13 cellular contexts compared by ENCODE assay signal in genomic region chr3:101825904-101826445, GRCh38. TPM values are rescaled to one million over a fixed set of nuclear protein-coding genes. Genes with fewer than 3 reads are reported as not detected.
A peak's percentile ranks its signal among the peaks of the same experiment; 100 is the strongest.
DNase-seq lines count a peak whose midpoint lies in the region; ATAC-seq and TF ChIP-seq lines count a peak whose summit lies in the region.
"Had no signal": no experiment of that assay in that cellular context is flagged by ENCODE, and none has a peak within 500 bp of the region (broad histone marks: within the 10 kb centered on the region; RNA-seq: fewer than 3 reads in every experiment).

No MANE protein-coding gene starts in this region.

- H3K4me1 ChIP-seq in gastroesophageal sphincter = peaks cover 12 to 44% (median 16%) of the 10 kb centered on the region in 3 donors
- peaks cover 12% of the 10 kb centered on the region for H3K4me1 ChIP-seq in stomach smooth muscle (ENCODE audit: control insufficient read depth, insufficient read depth, low read length)

- peak overlapping the region; percentile 56 for H3K4me3 Mint-ChIP-seq in activated CD4-positive, alpha-beta T cell treated with anti-CD3 and anti-CD28 coated beads for 36 hours
- H3K4me3 Mint-ChIP-seq in activated B cell treated with CpG ODN at 0.5 μM for 24 hours = peak overlapping the region; percentile 73

- TF ChIP-seq CTCF in activated B cell treated with CpG ODN at 0.5 μM for 24 hours (IDR thresholded peaks at IDR 0.05) (no peak), gastroesophageal sphincter (IDR thresholded peaks at IDR 0.05) (no peak)

- intact Hi-C loops in activated CD4-positive, alpha-beta T cell treated with anti-CD3 and anti-CD28 coated beads for 36 hours (cut with DNase I, micrococcal nuclease) = loop anchor here (5.0 kb wide), 2 partner anchors 336 to 401 kb away; no protein-coding TSS in a partner anchor
- intact Hi-C loops in activated B cell treated with CpG ODN at 0.5 μM for 24 hours (cut with micrococcal nuclease) = loop anchor here (2.0 to 5.0 kb wide), 2 partner anchors 36 to 73 kb away; no protein-coding TSS in a partner anchor

- no peaks in the 10 kb centered on the region for H3K9me3 Mint-ChIP-seq in activated CD4-positive, alpha-beta T cell treated with anti-CD3 and anti-CD28 coated beads for 36 hours (ENCODE audit: low read depth)
- no peaks in the 10 kb centered on the region for H3K9me3 Mint-ChIP-seq in activated B cell treated with CpG ODN at 0.5 μM for 24 hours
- H3K9me3 Mint-ChIP-seq: nephron progenitor cell had no signal

- H3K27me3 ChIP-seq in gastroesophageal sphincter (no peaks in the 10 kb centered on the region), stomach smooth muscle (ENCODE audit: control insufficient read depth in 1 of 2, insufficient read depth in 2 of 2, low read length in 2 of 2) (no peaks in the 10 kb centered on the region)

- no peak for TF ChIP-seq POLR2A in gastroesophageal sphincter (IDR thresholded peaks at IDR 0.05)

- H3K4me3 ChIP-seq in gastroesophageal sphincter (no peak overlapping the region), stomach smooth muscle (ENCODE audit: low read length in 2 of 2) (no peak overlapping the region)

- WGBS in gastroesophageal sphincter (ENCODE audit: low coverage in 1 of 2), 2 donors = 44 to 55% methylated on average over 2 of the region's 2 CpGs

- CTCF ChIA-PET in activated CD4-positive, alpha-beta T cell treated with anti-CD3 and anti-CD28 coated beads for 36 hours (lab: Charles Lee) = interaction anchor here (0.7 to 2.9 kb wide), 6 partner anchors 8 to 403 kb away, joined by 3 to 14 read pairs (median 11); no protein-coding TSS in a partner anchor
- CTCF ChIA-PET in activated B cell treated with CpG ODN at 0.5 μM for 24 hours (lab: Charles Lee) = interaction anchor here (0.9 to 2.7 kb wide), 4 partner anchors 8 to 399 kb away, joined by 4 to 11 read pairs (median 9); partner anchors contain the start of gene NFKBIZ

- H3K9me3 ChIP-seq in gastroesophageal sphincter (no peaks in the 10 kb centered on the region), stomach smooth muscle (ENCODE audit: control insufficient read depth in 2 of 2, low read length in 2 of 2) (no peaks in the 10 kb centered on the region)

- H3K27ac ChIP-seq in gastroesophageal sphincter (peak overlapping the region; percentile 72 to 96 (median 90)), stomach smooth muscle (ENCODE audit: low read length) (peak overlapping the region; percentile 32), caudate nucleus (ENCODE audit: low read depth, low read length) (no peak overlapping the region)

- H3K36me3 Mint-ChIP-seq in activated CD4-positive, alpha-beta T cell treated with anti-CD3 and anti-CD28 coated beads for 36 hours (ENCODE audit: low read depth) = peaks cover 27% of the 10 kb centered on the region
- H3K36me3 Mint-ChIP-seq in activated B cell treated with CpG ODN at 0.5 μM for 24 hours (ENCODE audit: low read depth) = peaks cover 43% of the 10 kb centered on the region

- no peak for TF ChIP-seq EP300 in gastroesophageal sphincter (IDR thresholded peaks at IDR 0.05)

- POLR2A ChIA-PET in activated CD4-positive, alpha-beta T cell treated with anti-CD3 and anti-CD28 coated beads for 36 hours (lab: Charles Lee) = no interaction called here
- POLR2A ChIA-PET in activated B cell treated with CpG ODN at 0.5 μM for 24 hours (lab: Charles Lee) = interaction anchor here (2.0 to 6.4 kb wide), 11 partner anchors 8 to 399 kb away, joined by 7 to 197 read pairs (median 20); partner anchors contain the start of gene NFKBIZ

- no peaks in the 10 kb centered on the region for H3K27me3 Mint-ChIP-seq in activated CD4-positive, alpha-beta T cell treated with anti-CD3 and anti-CD28 coated beads for 36 hours
- no peaks in the 10 kb centered on the region for H3K27me3 Mint-ChIP-seq in activated B cell treated with CpG ODN at 0.5 μM for 24 hours

- H3K4me1 Mint-ChIP-seq in activated CD4-positive, alpha-beta T cell treated with anti-CD3 and anti-CD28 coated beads for 36 hours = peaks cover 53% of the 10 kb centered on the region
- peaks cover 54% of the 10 kb centered on the region for H3K4me1 Mint-ChIP-seq in activated B cell treated with CpG ODN at 0.5 μM for 24 hours

- H3K36me3 ChIP-seq in gastroesophageal sphincter = peaks cover 0 to 14% of the 10 kb centered on the region in 2 donors
- peaks cover 7 to 10% of the 10 kb centered on the region in 2 donors for H3K36me3 ChIP-seq in stomach smooth muscle (ENCODE audit: control insufficient read depth in 2 of 2, insufficient read depth in 2 of 2, low read length in 2 of 2)

- H3K27ac Mint-ChIP-seq in activated CD4-positive, alpha-beta T cell treated with anti-CD3 and anti-CD28 coated beads for 36 hours = peak overlapping the region; percentile 98
- peak overlapping the region; percentile 92 for H3K27ac Mint-ChIP-seq in activated B cell treated with CpG ODN at 0.5 μM for 24 hours

- peak overlapping the region in 1 of 2 donors; percentile 35 for H3K9ac ChIP-seq in stomach smooth muscle (ENCODE audit: low read length in 2 of 2)

- no peak for DNase-seq in activated CD4-positive, alpha-beta T cell treated with anti-CD3 and anti-CD28 coated beads for 36 hours
- no peak for DNase-seq in activated CD4-positive, alpha-beta T cell treated with anti-CD3 and anti-CD28 coated beads for 48 hours
- DNase-seq in activated B cell treated with CpG ODN at 0.5 μM for 24 hours = no peak
- DNase-seq in caudate nucleus (lab: John Stamatoyannopoulos, UW) = no peak
- DNase-seq in NCI-H1694 treated with DMSO at 0.1 percent for 48 hours (lab: John Stamatoyannopoulos, UW) = no peak
- DNase-seq: 8988T; effector CD8-positive, alpha-beta T cell; NCI-H187; nephron progenitor cell; stimulated activated naive CD4-positive, alpha-beta T cell had no signal

- peak; percentile 8 for ATAC-seq in activated CD4-positive, alpha-beta T cell treated with anti-CD3 and anti-CD28 coated beads for 36 hours
- ATAC-seq in activated B cell treated with CpG ODN at 0.5 μM for 24 hours (ENCODE audit: low read depth) (no peak), gastroesophageal sphincter (no peak), HG03432 (IDR thresholded peaks at IDR 0.05; ENCODE audit: unreplicated experiment) (no peak)

RNA-seq across cellular contexts. Expression of gene NFKBIZ, which starts 23.3 kb away (rescaled TPM):
- 10 to 100 TPM; 47.8 to 56.7 TPM for total RNA-seq in activated CD4-positive, alpha-beta T cell treated with anti-CD3 and anti-CD28 coated beads for 36 hours
- total RNA-seq in activated B cell treated with CpG ODN at 0.5 μM for 24 hours (391 and 421 TPM in 2 replicates), gastroesophageal sphincter (10 to 100 TPM; 27.3 to 87.0 (median 51.9) TPM)

RNA-seq across cellular contexts. Expression of gene NXPE3, which starts 47.0 kb away (rescaled TPM):
- total RNA-seq in activated CD4-positive, alpha-beta T cell treated with anti-CD3 and anti-CD28 coated beads for 36 hours = 10 to 100 TPM; 12.8 to 18.5 TPM
- total RNA-seq in activated B cell treated with CpG ODN at 0.5 μM for 24 hours = 15.8 and 16.0 TPM in 2 replicates
- 10 to 100 TPM; 12.5 to 32.8 (median 18.9) TPM for total RNA-seq in gastroesophageal sphincter
